In genomic region chr9:97510797-97511761, GRCh38 we compare ENCODE assay signal across 7 cellular contexts. TPM values are rescaled to one million over a fixed set of nuclear protein-coding genes. Genes with fewer than 3 reads are reported as not detected.
DNase-seq lines count a peak whose midpoint lies in the region; ATAC-seq and TF ChIP-seq lines count a peak whose summit lies in the region.

No MANE protein-coding gene starts in this region.

- DNase-seq in HCEC 1CT, result peak; percentile 71
- DNase-seq in SW 1271 (lab: John Stamatoyannopoulos, UW), result peak; percentile 11 to 57
- no peak for DNase-seq in lung (ENCODE audit: low spot score)
- no peak for DNase-seq in thyroid gland
- no peak for DNase-seq in NCI-H1694 treated with DMSO at 0.1 percent for 48 hours (lab: John Stamatoyannopoulos, UW)
- DNase-seq in NCI-H2029 (lab: John Stamatoyannopoulos, UW), result no peak

- H3K36me3 ChIP-seq in lung (ENCODE audit: control insufficient read depth in 2 of 2, insufficient read depth in 2 of 2, low read length in 2 of 2) (no peaks in the 10 kb centered on the region), thyroid gland (no peaks in the 10 kb centered on the region)

- H3K27ac ChIP-seq in lung (ENCODE audit: low read depth in 1 of 2, low read length in 1 of 2) (peak overlapping the region; percentile 29 to 80), thyroid gland (peak overlapping the region in 1 of 3 donors; percentile 22)

- intact Hi-C loops in thyroid gland (cut with DNase I), result no loop called here

- peaks cover 9 to 11% of the 10 kb centered on the region in 2 donors for H3K4me1 ChIP-seq in lung (ENCODE audit: control insufficient read depth in 2 of 2, insufficient read depth in 2 of 2, low read length in 2 of 2)
- peaks cover 0 to 41% of the 10 kb centered on the region in 2 donors for H3K4me1 ChIP-seq in thyroid gland

- TF ChIP-seq CTCF in lung (IDR thresholded peaks at IDR 0.05; ENCODE audit: control extremely low read depth, extremely low read depth) (no peak), thyroid gland (IDR thresholded peaks at IDR 0.05) (no peak)

- ATAC-seq in GM18499 (IDR thresholded peaks at IDR 0.05; ENCODE audit: insufficient read depth, unreplicated experiment) (peak; percentile 68), lung (ENCODE audit: insufficient read depth, low FRiP score) (peak; percentile 38)

- H3K4me3 ChIP-seq in lung, result no peak overlapping the region
- H3K4me3 ChIP-seq in thyroid gland (replicated peaks in 1 of 3), result no peak overlapping the region

- H3K27me3 ChIP-seq in lung (ENCODE audit: control insufficient read depth, insufficient read depth), result no peaks in the 10 kb centered on the region
- no peaks in the 10 kb centered on the region for H3K27me3 ChIP-seq in thyroid gland

- H3K9me3 ChIP-seq in lung (ENCODE audit: control insufficient read depth in 2 of 2, insufficient read depth in 1 of 2, low read length in 1 of 2) (no peaks in the 10 kb centered on the region), thyroid gland (no peaks in the 10 kb centered on the region)

- TF ChIP-seq POLR2A in thyroid gland (IDR thresholded peaks at IDR 0.05), result no peak

- 77 to 90% methylated on average over 11 of the region's 11 CpGs for WGBS in lung, 2 donors
- 66 to 79% methylated on average over 11 of the region's 11 CpGs for WGBS in thyroid gland, 2 donors

RNA-seq across cellular contexts. Expression of gene TMOD1, which starts 9.6 kb away (rescaled TPM):
- total RNA-seq in lung (1 to 10 TPM; 2.4 to 7.8 TPM), thyroid gland (10 to 100 TPM; 33.4 to 38.6 (median 37.0) TPM)
- 1 to 10 TPM; 2.7 to 7.9 TPM for polyA plus RNA-seq in lung

Comparison
In these comparisons a context has a peak if more than half of its experiments do, and no peak if none do; other contexts are left out.
1. DNase-seq: peak in HCEC 1CT (single experiment) and SW 1271 (2 of 2); none in lung (single experiment), thyroid gland (0 of 2), NCI-H1694 treated with DMSO at 0.1 percent for 48 hours (single experiment) and NCI-H2029 (single experiment).